26 cellular contexts compared by ENCODE assay signal in the genomic region with DNA sequence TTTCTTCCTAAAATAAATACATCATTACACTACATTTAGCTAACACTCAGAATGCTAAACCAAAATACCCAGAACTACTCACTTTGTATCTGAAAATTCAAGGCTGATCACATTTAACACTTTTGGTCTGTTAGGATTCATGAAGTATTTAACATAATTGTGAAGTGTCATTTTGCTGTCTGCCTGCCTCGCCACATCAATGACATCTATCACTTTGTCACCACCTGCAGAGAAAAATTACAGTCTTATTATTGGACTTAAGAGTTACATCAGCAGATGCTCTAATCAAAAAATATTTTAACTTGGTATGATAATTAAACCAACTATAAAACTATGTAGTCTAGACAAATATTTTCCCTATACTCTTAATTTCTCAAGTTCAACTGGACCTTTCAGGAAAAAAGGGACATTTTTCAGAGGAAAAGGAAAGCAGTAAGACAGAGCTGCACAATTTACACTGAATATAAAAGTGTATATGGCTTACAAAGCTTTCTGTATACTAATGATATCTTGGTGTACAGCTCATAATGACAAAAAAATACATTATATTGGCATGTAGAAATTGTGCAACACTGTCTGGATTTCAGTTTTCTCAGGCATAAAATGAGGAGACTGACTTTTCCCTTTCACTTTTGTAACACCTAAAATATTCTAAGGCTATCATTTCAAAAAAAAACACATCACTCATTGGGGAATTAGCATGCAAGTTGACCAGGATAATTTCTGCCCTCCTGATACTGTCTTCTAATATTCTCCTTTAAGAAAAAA. TPM values are rescaled to one million over a fixed set of nuclear protein-coding genes. Genes with fewer than 3 reads are reported as not detected.
DNase-seq lines count a peak whose midpoint lies in the region; ATAC-seq and TF ChIP-seq lines count a peak whose summit lies in the region.
"Had no signal": no experiment of that assay in that cellular context is flagged by ENCODE, and none has a peak within 500 bp of the region (broad histone marks: within the 10 kb centered on the region; RNA-seq: fewer than 3 reads in every experiment).

No MANE protein-coding gene starts in this region.

- peaks cover 4% of the 10 kb centered on the region for H3K9me3 Mint-ChIP-seq in activated CD4-positive, alpha-beta T cell treated with anti-CD3 and anti-CD28 coated beads, Interleukin-2, amount 10 ng/mL, durations not matched to agents 24 days and 14 days
- no peaks in the 10 kb centered on the region for H3K9me3 Mint-ChIP-seq in activated T-helper 1 cell treated with anti-CD3 and anti-CD28 coated beads, Interleukin-12 subunit alpha, Interleukin-12 subunit beta, Interleukin-2, Interleukin-4 antibody, amounts not matched to agents 30 ng/mL and 10 ng/mL and 1 ng/mL, durations not matched to agents 14 hours and 24 hours and 36 hours
- H3K9me3 Mint-ChIP-seq: CD8-positive, alpha-beta memory T cell; H9; HFFc6 had no signal

- intact Hi-C loops in activated CD4-positive, alpha-beta T cell treated with anti-CD3 and anti-CD28 coated beads, Interleukin-2, amount 10 ng/mL, durations not matched to agents 24 days and 14 days (cut with micrococcal nuclease): no loop called here
- intact Hi-C loops in activated T-helper 1 cell treated with anti-CD3 and anti-CD28 coated beads, Interleukin-12 subunit alpha, Interleukin-12 subunit beta, Interleukin-2, Interleukin-4 antibody, amounts not matched to agents 30 ng/mL and 10 ng/mL and 1 ng/mL, durations not matched to agents 14 hours and 24 hours and 36 hours (cut with micrococcal nuclease): loop anchor here (2.0 to 5.0 kb wide), 2 partner anchors 47 to 175 kb away; no protein-coding TSS in a partner anchor
- intact Hi-C loops in spleen (cut with DNase I; ENCODE audit: low total_unique reads): no loop called here

- TF ChIP-seq CTCF in DND-41 (IDR thresholded peaks at IDR 0.05; ENCODE audit: borderline replicate concordance, extremely low read depth, low read length, poor library complexity, severe bottlenecking): no peak
- no peak for TF ChIP-seq CTCF in spleen (IDR thresholded peaks at IDR 0.05 in 8 of 11, conservative IDR thresholded peaks at IDR 0.05 in 3 of 11)
- no peak for TF ChIP-seq CTCF in GM10266 (IDR thresholded peaks at IDR 0.05; ENCODE audit: control insufficient read depth, insufficient read depth, low read depth, missing control alignments)

- TF ChIP-seq POLR2A in spleen (IDR thresholded peaks at IDR 0.05): no peak

- H3K27ac ChIP-seq in DND-41 (ENCODE audit: low read length) (no peak overlapping the region), spleen (no peak overlapping the region)
- H3K27ac ChIP-seq: C4-2B, Peyer's patch had no signal

- peak overlapping the region; percentile 68 for H3K27ac Mint-ChIP-seq in activated CD4-positive, alpha-beta T cell treated with anti-CD3 and anti-CD28 coated beads, Interleukin-2, amount 10 ng/mL, durations not matched to agents 24 days and 14 days
- peak overlapping the region; percentile 61 for H3K27ac Mint-ChIP-seq in activated T-helper 1 cell treated with anti-CD3 and anti-CD28 coated beads, Interleukin-12 subunit alpha, Interleukin-12 subunit beta, Interleukin-2, Interleukin-4 antibody, amounts not matched to agents 30 ng/mL and 10 ng/mL and 1 ng/mL, durations not matched to agents 14 hours and 24 hours and 36 hours
- H3K27ac Mint-ChIP-seq: H9, HFFc6 had no signal

- no peaks in the 10 kb centered on the region for H3K79me2 ChIP-seq in DND-41 (ENCODE audit: insufficient read depth, low read length)

- peaks cover 21% of the 10 kb centered on the region for H3K36me3 ChIP-seq in DND-41 (ENCODE audit: insufficient read depth, low read length)
- H3K36me3 ChIP-seq in spleen: peaks cover 0 to 100% (median 46%) of the 10 kb centered on the region in 6 donors

- H3K4me3 ChIP-seq in DND-41 (ENCODE audit: low read depth in 1 of 2, low read length in 2 of 2): no peak overlapping the region
- H3K4me3 ChIP-seq in spleen: no peak overlapping the region
- H3K4me3 ChIP-seq: Peyer's patch had no signal

- no peak overlapping the region for H3K4me2 ChIP-seq in DND-41 (ENCODE audit: insufficient read depth, low read length)

- no peak overlapping the region for H3K9ac ChIP-seq in DND-41 (ENCODE audit: low read depth, low read length)

- H3K4me1 Mint-ChIP-seq in activated CD4-positive, alpha-beta T cell treated with anti-CD3 and anti-CD28 coated beads, Interleukin-2, amount 10 ng/mL, durations not matched to agents 24 days and 14 days: peaks cover 25% of the 10 kb centered on the region
- peaks cover 40% of the 10 kb centered on the region for H3K4me1 Mint-ChIP-seq in activated T-helper 1 cell treated with anti-CD3 and anti-CD28 coated beads, Interleukin-12 subunit alpha, Interleukin-12 subunit beta, Interleukin-2, Interleukin-4 antibody, amounts not matched to agents 30 ng/mL and 10 ng/mL and 1 ng/mL, durations not matched to agents 14 hours and 24 hours and 36 hours (ENCODE audit: low read depth)

- ATAC-seq in DND-41 (ENCODE audit: insufficient read depth, low read depth): peak; percentile 42; the same call in 1 of the 3 replicates
- ATAC-seq: SK-N-SH treated with all-trans-retinoic acid at 6 μM for 48 hours had no signal

- no peaks in the 10 kb centered on the region for H3K27me3 Mint-ChIP-seq in activated CD4-positive, alpha-beta T cell treated with anti-CD3 and anti-CD28 coated beads, Interleukin-2, amount 10 ng/mL, durations not matched to agents 24 days and 14 days
- H3K27me3 Mint-ChIP-seq in activated T-helper 1 cell treated with anti-CD3 and anti-CD28 coated beads, Interleukin-12 subunit alpha, Interleukin-12 subunit beta, Interleukin-2, Interleukin-4 antibody, amounts not matched to agents 30 ng/mL and 10 ng/mL and 1 ng/mL, durations not matched to agents 14 hours and 24 hours and 36 hours (ENCODE audit: insufficient read depth): no peaks in the 10 kb centered on the region
- H3K27me3 Mint-ChIP-seq: CD8-positive, alpha-beta memory T cell had no signal

- WGBS in spleen, 5 donors: 94 to 100% (median 98%) methylated on average over 1 of the region's 1 CpG

- no peak overlapping the region for H3K4me3 Mint-ChIP-seq in activated CD4-positive, alpha-beta T cell treated with anti-CD3 and anti-CD28 coated beads, Interleukin-2, amount 10 ng/mL, durations not matched to agents 24 days and 14 days
- H3K4me3 Mint-ChIP-seq in activated T-helper 1 cell treated with anti-CD3 and anti-CD28 coated beads, Interleukin-12 subunit alpha, Interleukin-12 subunit beta, Interleukin-2, Interleukin-4 antibody, amounts not matched to agents 30 ng/mL and 10 ng/mL and 1 ng/mL, durations not matched to agents 14 hours and 24 hours and 36 hours: no peak overlapping the region
- H3K4me3 Mint-ChIP-seq: CD8-positive, alpha-beta memory T cell; H9; HFFc6 had no signal

- H3K27me3 ChIP-seq in DND-41 (ENCODE audit: insufficient read depth, low read length, poor library complexity) (no peaks in the 10 kb centered on the region), spleen (replicated peaks in 1 of 7) (no peaks in the 10 kb centered on the region)
- H3K27me3 ChIP-seq: Peyer's patch had no signal

- H3K4me1 ChIP-seq in DND-41 (ENCODE audit: insufficient read depth, low read length) (no peaks in the 10 kb centered on the region), spleen (peaks cover 0 to 13% (median 0%) of the 10 kb centered on the region in 6 donors)
- H3K4me1 ChIP-seq: Peyer's patch had no signal

- H3K36me3 Mint-ChIP-seq in activated CD4-positive, alpha-beta T cell treated with anti-CD3 and anti-CD28 coated beads, Interleukin-2, amount 10 ng/mL, durations not matched to agents 24 days and 14 days (ENCODE audit: low read depth): peaks cover 56% of the 10 kb centered on the region
- H3K36me3 Mint-ChIP-seq in activated T-helper 1 cell treated with anti-CD3 and anti-CD28 coated beads, Interleukin-12 subunit alpha, Interleukin-12 subunit beta, Interleukin-2, Interleukin-4 antibody, amounts not matched to agents 30 ng/mL and 10 ng/mL and 1 ng/mL, durations not matched to agents 14 hours and 24 hours and 36 hours (ENCODE audit: low read depth): peaks cover 54% of the 10 kb centered on the region

- H2AFZ ChIP-seq in DND-41 (ENCODE audit: low read depth, low read length): no peak overlapping the region

- H4K20me1 ChIP-seq in DND-41 (ENCODE audit: insufficient read depth, low read length): no peaks in the 10 kb centered on the region

- no peaks in the 10 kb centered on the region for H3K9me3 ChIP-seq in DND-41 (ENCODE audit: insufficient read depth, low read length, severe bottlenecking)
- no peaks in the 10 kb centered on the region for H3K9me3 ChIP-seq in spleen
- H3K9me3 ChIP-seq: Peyer's patch had no signal

- DNase-seq in activated CD4-positive, alpha-beta T cell treated with anti-CD3 and anti-CD28 coated beads, Interleukin-2, amount 10 ng/mL, durations not matched to agents 24 days and 14 days: no peak
- DNase-seq in activated CD4-positive, alpha-beta T cell treated with anti-CD3 and anti-CD28 coated beads for 4 hours: no peak
- no peak for DNase-seq in DND-41
- no peak for DNase-seq in activated T-helper 1 cell treated with anti-CD3 and anti-CD28 coated beads, Interleukin-12 subunit alpha, Interleukin-12 subunit beta, Interleukin-2, Interleukin-4 antibody, amounts not matched to agents 30 ng/mL and 10 ng/mL and 1 ng/mL, durations not matched to agents 14 hours and 24 hours and 36 hours (ENCODE audit: low spot score)
- DNase-seq in iris pigment epithelial cell (ENCODE audit: low read depth): peak; percentile 1
- no peak for DNase-seq in NCI-H1436 treated with DMSO at 0.1 percent for 48 hours (lab: John Stamatoyannopoulos, UW)
- no peak for DNase-seq in spleen
- no peak for DNase-seq in GM10266 (ENCODE audit: extremely low spot score)
- DNase-seq: AML-193; Calu3; CD8-positive, alpha-beta memory T cell; DMS153; GDM1; H9; HFFc6; KBM-7; MM.1S; NCI-H1048; NCI-H146; NCI-H2029; NCI-H2227 treated with DMSO at 0.1 percent for 48 hours; NCI-H510A; NCI-H748 treated with DMSO at 0.1 percent for 48 hours; Peyer's patch had no signal

RNA-seq across cellular contexts. Expression of gene KDM7A, which starts 49.2 kb away (rescaled TPM):
- 21.8 and 25.9 TPM in 2 replicates for total RNA-seq in activated CD4-positive, alpha-beta T cell treated with anti-CD3 and anti-CD28 coated beads, Interleukin-2, amount 10 ng/mL, durations not matched to agents 24 days and 14 days
- 24.7 and 28.1 TPM in 2 replicates for total RNA-seq in activated T-helper 1 cell treated with anti-CD3 and anti-CD28 coated beads, Interleukin-12 subunit alpha, Interleukin-12 subunit beta, Interleukin-2, Interleukin-4 antibody, amounts not matched to agents 30 ng/mL and 10 ng/mL and 1 ng/mL, durations not matched to agents 14 hours and 24 hours and 36 hours
- total RNA-seq in spleen: 10 to 100 TPM; 21.4 to 41.5 (median 25.5) TPM
- polyA plus RNA-seq in spleen: 1 to 10 TPM; 2.5 to 3.7 (median 2.7) TPM
